In the genomic region with DNA sequence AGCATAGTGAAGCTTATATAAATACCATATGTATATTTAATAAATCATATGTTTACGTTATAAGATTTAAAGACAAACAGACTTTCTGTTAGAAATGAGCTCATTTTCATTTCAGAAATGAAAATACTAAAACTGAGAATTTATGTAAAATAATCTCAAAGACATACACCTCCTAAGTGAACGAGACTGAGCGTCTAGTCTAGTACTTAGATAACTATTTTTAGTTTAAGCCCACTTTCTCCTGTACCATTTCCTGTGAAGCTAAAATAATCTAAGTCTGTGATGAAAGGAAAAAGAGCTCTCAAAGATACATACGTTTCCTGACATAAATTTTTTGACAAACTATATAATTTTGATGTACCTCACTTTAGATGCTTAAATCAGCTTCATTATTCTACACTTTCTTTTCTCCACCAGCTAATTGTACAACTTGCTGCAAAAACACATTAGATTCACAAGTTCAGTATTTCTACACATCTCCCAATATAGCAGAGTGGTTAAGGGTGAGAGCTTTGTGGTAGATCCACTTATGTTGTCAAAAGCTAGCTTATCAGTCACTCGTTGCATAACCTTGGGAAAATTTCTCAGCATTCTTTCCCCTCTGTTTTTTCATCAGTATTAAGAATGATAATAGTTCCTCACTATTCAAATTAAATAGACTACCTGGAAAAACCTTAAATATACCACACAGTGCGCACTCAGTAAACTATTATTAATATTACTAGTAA, we compare ENCODE assay signal across 20 cellular contexts.
DNase-seq lines count a peak whose midpoint lies in the region; ATAC-seq and TF ChIP-seq lines count a peak whose summit lies in the region.
"Had no signal": no experiment of that assay in that cellular context is flagged by ENCODE, and none has a peak within 500 bp of the region (broad histone marks: within the 10 kb centered on the region; RNA-seq: fewer than 3 reads in every experiment).

No MANE protein-coding gene starts in this region.

- ATAC-seq in HCT116 (no peak), HG03196 (IDR thresholded peaks at IDR 0.05; ENCODE audit: unreplicated experiment) (no peak)
- ATAC-seq: K562 had no signal

- H3K4me2 ChIP-seq in BLaER1 (peak overlapping the region; percentile 56), HCT116 (ENCODE audit: low read length) (no peak overlapping the region), OCI-LY3 (ENCODE audit: low read length) (peak overlapping the region; percentile 18; the same call in 1 of the 2 replicates)

- no peak for TF ChIP-seq CTCF in HCT116 (IDR thresholded peaks at IDR 0.05 in 2 of 3, conservative IDR thresholded peaks at IDR 0.05 in 1 of 3; ENCODE audit: borderline replicate concordance in 1 of 3, insufficient read depth in 1 of 3, low read depth in 2 of 3, low read length in 2 of 3)
- TF ChIP-seq CTCF in OCI-LY3 (IDR thresholded peaks at IDR 0.05; ENCODE audit: low read depth, low read length) = no peak
- TF ChIP-seq CTCF in brain microvascular endothelial cell (IDR thresholded peaks at IDR 0.05; ENCODE audit: low read depth, low read length, missing control alignments) = no peak

- TF ChIP-seq POLR2A in HCT116 (IDR thresholded peaks at IDR 0.05; ENCODE audit: borderline replicate concordance, extremely low read depth, insufficient read depth, insufficient read length) = no peak

- H3K27ac ChIP-seq in BLaER1 (no peak overlapping the region), HCT116 (ENCODE audit: low read depth, low read length) (no peak overlapping the region), OCI-LY3 (ENCODE audit: low read length) (no peak overlapping the region), brain microvascular endothelial cell (no peak overlapping the region)
- H3K27ac ChIP-seq: SJCRH30 had no signal

- H3K4me1 ChIP-seq in BLaER1 (peaks cover 10% of the 10 kb centered on the region), HCT116 (ENCODE audit: control insufficient read depth in 1 of 2, insufficient read depth in 2 of 2, low read length in 2 of 2) (no peaks in the 10 kb centered on the region), OCI-LY3 (ENCODE audit: low read length) (peaks cover 4% of the 10 kb centered on the region; the same call in 1 of the 2 replicates)
- H3K4me1 ChIP-seq: HAP-1, SJCRH30 had no signal

- no TSS peak for BruUV-seq in HCT116 (replicated peaks; lab: Mats Ljungman, UMichigan)

- DNase-seq in HCT116 (ENCODE audit: low read depth, low spot score) (no peak), brain microvascular endothelial cell (peak; percentile 12), NCI-H2029 treated with DMSO at 0.1 percent for 48 hours (lab: John Stamatoyannopoulos, UW) (no peak), NCI-H345 (lab: John Stamatoyannopoulos, UW) (no peak)
- DNase-seq: C1 segment of cervical spinal cord; CD4-positive, alpha-beta memory T cell; COR-L47; GOT3; Kasumi-1; NCI-H1105 treated with DMSO at 0.1 percent for 48 hours; NCI-H146; NCI-H1930; NCI-H510A; NCI-H69; SJCRH30 had no signal

- H2AFZ ChIP-seq in HCT116 (ENCODE audit: low read depth, low read length, poor library complexity, severe bottlenecking) = peak overlapping the region; percentile 15
- H2AFZ ChIP-seq in OCI-LY3 (ENCODE audit: low read depth, low read length) = peak overlapping the region; percentile 20; the same call in 1 of the 2 replicates

- H4K20me1 ChIP-seq in BLaER1 (no peaks in the 10 kb centered on the region), HCT116 (ENCODE audit: insufficient read depth) (no peaks in the 10 kb centered on the region; the same call in 1 of the 2 replicates), OCI-LY3 (ENCODE audit: insufficient read depth, low read length) (no peaks in the 10 kb centered on the region)

- H3K27me3 ChIP-seq in BLaER1 = no peaks in the 10 kb centered on the region
- no peaks in the 10 kb centered on the region for H3K27me3 ChIP-seq in HCT116 (ENCODE audit: insufficient read depth, low read length)
- H3K27me3 ChIP-seq in OCI-LY3 (ENCODE audit: low read depth, low read length) = no peaks in the 10 kb centered on the region
- H3K27me3 ChIP-seq in brain microvascular endothelial cell (replicated peaks) = no peaks in the 10 kb centered on the region
- H3K27me3 ChIP-seq: SJCRH30 had no signal

- no peak for TF ChIP-seq RAD21 in HCT116 (IDR thresholded peaks at IDR 0.05; ENCODE audit: low read depth)

- H3K79me2 ChIP-seq in HCT116 (ENCODE audit: insufficient read depth, low read length) = no peaks in the 10 kb centered on the region
- H3K79me2 ChIP-seq in OCI-LY3 (ENCODE audit: low read length) = no peaks in the 10 kb centered on the region

- in situ Hi-C loops in brain microvascular endothelial cell (cut with HindIII; ENCODE audit: low pct_ligation_motif_present, low sequenced_read_pairs) = no loop called here

- no peaks in the 10 kb centered on the region for H3K9me2 ChIP-seq in HCT116 (ENCODE audit: insufficient read depth)

- CTCF ChIA-PET in HCT116 (lab: Charles Lee) = interaction anchor here (0.9 kb wide), 1 partner anchor 9 kb away, joined by 3 read pairs; no protein-coding TSS in a partner anchor

- intact Hi-C loops in HCT116 (cut with micrococcal nuclease) = no loop called here

- H3K9me3 ChIP-seq in BLaER1 (no peaks in the 10 kb centered on the region), HCT116 (ENCODE audit: control insufficient read depth in 1 of 2, insufficient read depth in 1 of 2, low read depth in 1 of 2, low read length in 2 of 2) (no peaks in the 10 kb centered on the region), OCI-LY3 (ENCODE audit: insufficient read depth, low read length) (no peaks in the 10 kb centered on the region)
- H3K9me3 ChIP-seq: HAP-1, SJCRH30 had no signal

- POLR2A ChIA-PET in HCT116 (lab: Charles Lee) = interaction anchor here (0.6 kb wide), 1 partner anchor 10 kb away, joined by 3 read pairs; no protein-coding TSS in a partner anchor

- RAD21 ChIA-PET in HCT116 (lab: Charles Lee; ENCODE audit: low non-redundant PET in 1 of 2, low total read pairs in 2 of 2, uncharacterized antibody in 2 of 2, unreplicated experiment in 2 of 2) = no interaction called here

- H3K36me3 ChIP-seq in BLaER1 (no peaks in the 10 kb centered on the region), HCT116 (ENCODE audit: control insufficient read depth in 1 of 2, insufficient read depth in 2 of 2, low read length in 2 of 2) (no peaks in the 10 kb centered on the region), OCI-LY3 (replicated peaks; ENCODE audit: low read depth, low read length) (no peaks in the 10 kb centered on the region), brain microvascular endothelial cell (replicated peaks) (no peaks in the 10 kb centered on the region)
- H3K36me3 ChIP-seq: HAP-1, SJCRH30 had no signal

- H3K9ac ChIP-seq in BLaER1 (no peak overlapping the region), HCT116 (ENCODE audit: low read length) (no peak overlapping the region), OCI-LY3 (ENCODE audit: low read length) (no peak overlapping the region)

- H3K4me3 ChIP-seq in BLaER1 = no peak overlapping the region
- no peak overlapping the region for H3K4me3 ChIP-seq in HCT116 (replicated peaks in 1 of 2; ENCODE audit: low read depth in 1 of 2, low read length in 2 of 2)
- H3K4me3 ChIP-seq in OCI-LY3 (ENCODE audit: low read length) = no peak overlapping the region
- H3K4me3 ChIP-seq in brain microvascular endothelial cell (ENCODE audit: low read depth, low read length) = no peak overlapping the region
- H3K4me3 ChIP-seq: HAP-1, K562, SJCRH30 had no signal

TF ChIP-seq in HCT116, 20 proteins besides CTCF, POLR2A, EP300 and RAD21:
- TF ChIP-seq YY1 (IDR thresholded peaks at IDR 0.05; ENCODE audit: extremely low read depth, insufficient replicate concordance, low read depth, low read length) (no peak), TCF7L2 (IDR thresholded peaks at IDR 0.05; ENCODE audit: borderline replicate concordance, extremely low read depth, insufficient read depth, insufficient read length) (no peak), JUND (IDR thresholded peaks at IDR 0.05) (no peak), SP1 (IDR thresholded peaks at IDR 0.05; ENCODE audit: low read depth) (no peak), CEBPB (IDR thresholded peaks at IDR 0.05; ENCODE audit: low read depth) (no peak), ZNF274 (IDR thresholded peaks at IDR 0.05; ENCODE audit: low read depth, low read length) (no peak), EZH2 (IDR thresholded peaks at IDR 0.05) (no peak), FOSL1 (IDR thresholded peaks at IDR 0.05; ENCODE audit: low read depth) (no peak), SIN3A (IDR thresholded peaks at IDR 0.05; ENCODE audit: low read depth) (no peak), SRF (IDR thresholded peaks at IDR 0.05; ENCODE audit: low read depth) (no peak)
- TF ChIP-seq, protein P1, sequence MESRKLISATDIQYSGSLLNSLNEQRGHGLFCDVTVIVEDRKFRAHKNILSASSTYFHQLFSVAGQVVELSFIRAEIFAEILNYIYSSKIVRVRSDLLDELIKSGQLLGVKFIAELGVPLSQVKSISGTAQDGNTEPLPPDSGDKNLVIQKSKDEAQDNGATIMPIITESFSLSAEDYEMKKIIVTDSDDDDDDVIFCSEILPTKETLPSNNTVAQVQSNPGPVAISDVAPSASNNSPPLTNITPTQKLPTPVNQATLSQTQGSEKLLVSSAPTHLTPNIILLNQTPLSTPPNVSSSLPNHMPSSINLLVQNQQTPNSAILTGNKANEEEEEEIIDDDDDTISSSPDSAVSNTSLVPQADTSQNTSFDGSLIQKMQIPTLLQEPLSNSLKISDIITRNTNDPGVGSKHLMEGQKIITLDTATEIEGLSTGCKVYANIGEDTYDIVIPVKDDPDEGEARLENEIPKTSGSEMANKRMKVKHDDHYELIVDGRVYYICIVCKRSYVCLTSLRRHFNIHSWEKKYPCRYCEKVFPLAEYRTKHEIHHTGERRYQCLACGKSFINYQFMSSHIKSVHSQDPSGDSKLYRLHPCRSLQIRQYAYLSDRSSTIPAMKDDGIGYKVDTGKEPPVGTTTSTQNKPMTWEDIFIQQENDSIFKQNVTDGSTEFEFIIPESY (IDR thresholded peaks at IDR 0.05; ENCODE audit: extremely low read depth, insufficient replicate concordance, low read length) = no peak
